In genomic region chr11:38297670-38298069, GRCh38 we compare ENCODE assay signal across 27 cellular contexts.
"Had no signal": no experiment of that assay in that cellular context is flagged by ENCODE, and none has a peak within 500 bp of the region (broad histone marks: within the 10 kb centered on the region; RNA-seq: fewer than 3 reads in every experiment).

No MANE protein-coding gene starts in this region.

- H3K4me1 ChIP-seq: foreskin keratinocyte had no signal

- H3K27me3 Mint-ChIP-seq: activated CD4-positive, alpha-beta T cell treated with anti-CD3 and anti-CD28 coated beads, Interleukin-2, amount 10 ng/mL, durations not matched to agents 7 days and 5 days; activated CD8-positive, alpha-beta T cell treated with anti-CD3 and anti-CD28 coated beads for 36 hours; activated naive CD8-positive, alpha-beta T cell; activated T-helper 17 cell treated with anti-CD3 and anti-CD28 coated beads, Interleukin-2, amount 50 U/mL, for 72 hours; central memory CD8-positive, alpha-beta T cell; dendritic cell treated with granulocyte-macrophage colony-stimulating factor and Interleukin-4, amounts not matched to agents 40 ng/mL and 50 ng/mL, for 4 days had no signal

- H3K4me3 ChIP-seq: coronary artery, dorsolateral prefrontal cortex, esophagus muscularis mucosa, gastrocnemius medialis had no signal

- H3K27ac ChIP-seq: brain microvascular endothelial cell, coronary artery, dorsolateral prefrontal cortex, esophagus muscularis mucosa, foreskin keratinocyte, gastrocnemius medialis, VCaP had no signal

- H3K36me3 ChIP-seq: brain microvascular endothelial cell, esophagus muscularis mucosa, gastrocnemius medialis had no signal

- H3K27ac Mint-ChIP-seq: activated CD4-positive, alpha-beta T cell treated with anti-CD3 and anti-CD28 coated beads, Interleukin-2, amount 10 ng/mL, durations not matched to agents 7 days and 5 days; activated CD8-positive, alpha-beta T cell treated with anti-CD3 and anti-CD28 coated beads for 36 hours; activated naive CD8-positive, alpha-beta T cell; activated T-helper 17 cell treated with anti-CD3 and anti-CD28 coated beads, Interleukin-2, amount 50 U/mL, for 72 hours; dendritic cell treated with granulocyte-macrophage colony-stimulating factor and Interleukin-4, amounts not matched to agents 40 ng/mL and 50 ng/mL, for 4 days; WTC11 had no signal

- DNase-seq: activated CD4-positive, alpha-beta T cell treated with anti-CD3 and anti-CD28 coated beads for 1 hour; activated CD4-positive, alpha-beta T cell treated with anti-CD3 and anti-CD28 coated beads for 4 hours; activated CD4-positive, alpha-beta T cell treated with anti-CD3 and anti-CD28 coated beads, Interleukin-2, amount 10 ng/mL, durations not matched to agents 7 days and 5 days; activated CD4-positive, alpha-beta T cell treated with anti-CD3 and anti-CD28 coated beads, Interleukin-2, amount 50 U/mL, for 48 hours; activated CD8-positive, alpha-beta memory T cell treated with anti-CD3 and anti-CD28 coated beads for 24 hours; activated CD8-positive, alpha-beta T cell treated with anti-CD3 and anti-CD28 coated beads for 36 hours; activated effector memory CD4-positive, alpha-beta T cell treated with Interleukin-2 at 50 U/mL for 16 hours; activated gamma-delta T cell treated with Interleukin-2 at 50 U/mL for 16 hours; activated naive CD4-positive, alpha-beta T cell treated with anti-CD3 and anti-CD28 coated beads, Interleukin-2, amount 50 U/mL, for 16 hours; activated naive CD4-positive, alpha-beta T cell treated with Interleukin-2 at 50 U/mL for 16 hours; activated T-cell treated with anti-CD3 and anti-CD28 coated beads, Interleukin-2, amount 50 U/mL, for 4 hours; amniotic stem cell; anterior cingulate cortex; brain microvascular endothelial cell; dorsolateral prefrontal cortex; effector memory CD4-positive, alpha-beta T cell; foreskin keratinocyte; gastrocnemius medialis; T-helper 2 cell had no signal

- H3K4me3 Mint-ChIP-seq: activated CD4-positive, alpha-beta T cell treated with anti-CD3 and anti-CD28 coated beads, Interleukin-2, amount 10 ng/mL, durations not matched to agents 7 days and 5 days; activated CD8-positive, alpha-beta T cell treated with anti-CD3 and anti-CD28 coated beads for 36 hours; activated naive CD8-positive, alpha-beta T cell; activated T-cell treated with anti-CD3 and anti-CD28 coated beads, Interleukin-2, amount 50 U/mL, for 4 hours; activated T-helper 17 cell treated with anti-CD3 and anti-CD28 coated beads, Interleukin-2, amount 50 U/mL, for 72 hours; central memory CD8-positive, alpha-beta T cell; dendritic cell treated with granulocyte-macrophage colony-stimulating factor and Interleukin-4, amounts not matched to agents 40 ng/mL and 50 ng/mL, for 4 days; WTC11 had no signal

- H3K36me3 Mint-ChIP-seq: activated naive CD8-positive, alpha-beta T cell had no signal

- H3K4me1 Mint-ChIP-seq: activated CD4-positive, alpha-beta T cell treated with anti-CD3 and anti-CD28 coated beads, Interleukin-2, amount 10 ng/mL, durations not matched to agents 7 days and 5 days; activated T-helper 17 cell treated with anti-CD3 and anti-CD28 coated beads, Interleukin-2, amount 50 U/mL, for 72 hours; central memory CD8-positive, alpha-beta T cell; WTC11 had no signal

- H3K27me3 ChIP-seq: brain microvascular endothelial cell, esophagus muscularis mucosa, foreskin keratinocyte, gastrocnemius medialis had no signal

- H3K9me3 ChIP-seq: gastrocnemius medialis had no signal
